ENCODE assay signal across 8 cellular contexts in genomic region chr20:61120595-61121515, GRCh38.
DNase-seq lines count a peak whose midpoint lies in the region; ATAC-seq, FAIRE-seq and TF ChIP-seq lines count a peak whose summit lies in the region.

No MANE protein-coding gene starts in this region.

- H2AFZ ChIP-seq in H1 (ENCODE audit: low read length), result no peak overlapping the region

- H3K9me3 Mint-ChIP-seq in type B pancreatic cell, result no peaks in the 10 kb centered on the region

- peaks cover 0 to 5% (median 0%) of the 10 kb centered on the region in 4 experiments; a peak in 1 of 7 replicates for H3K4me1 ChIP-seq in H1 (replicated peaks in 1 of 4; ENCODE audit: control insufficient read depth in 3 of 4, insufficient read depth in 4 of 4, low read length in 3 of 4)

- peak overlapping the region; percentile 57 for H3K4ac ChIP-seq in H1 (replicated peaks; ENCODE audit: insufficient read length, low read depth, low read length)

- H3K27ac ChIP-seq in H1 (ENCODE audit: low read depth, low read length), result no peak overlapping the region

- CTCF ChIA-PET in H1 (lab: Charles Lee; ENCODE audit: partially characterized antibody), result interaction anchor here (0.6 to 2.6 kb wide), 15 partner anchors 9 to 910 kb away, joined by 3 to 9 read pairs (median 4); no protein-coding TSS in a partner anchor

- no peaks in the 10 kb centered on the region for H3K79me2 ChIP-seq in H1 (ENCODE audit: control insufficient read depth in 1 of 2, insufficient read depth in 2 of 2, low read length in 2 of 2)

- H3K18ac ChIP-seq in H1 (ENCODE audit: extremely low read depth, low read length), result 0 out of 2 replicates have a peak overlapping the region, but pooled peaks have one; percentile 28

- H3K27me3 Mint-ChIP-seq in T-helper 17 cell (peaks cover 36% of the 10 kb centered on the region), type B pancreatic cell (peaks cover 19% of the 10 kb centered on the region)

- TF ChIP-seq POLR2A in H1 (IDR thresholded peaks at IDR 0.05; ENCODE audit: control extremely low read depth in 1 of 2, low read depth in 2 of 2, low read length in 2 of 2), result no peak

- H3K27ac Mint-ChIP-seq in T-helper 17 cell (no peak overlapping the region), type B pancreatic cell (peak overlapping the region; percentile 19)

- H3K79me1 ChIP-seq in H1 (ENCODE audit: low read depth, low read length), result no peaks in the 10 kb centered on the region

- no peaks in the 10 kb centered on the region for H4K20me1 ChIP-seq in H1 (replicated peaks in 1 of 2; ENCODE audit: control insufficient read depth in 1 of 2, insufficient read depth in 2 of 2, low read length in 2 of 2)

- TF ChIP-seq CTCF in H1 (IDR thresholded peaks at IDR 0.05; ENCODE audit: control extremely low read depth in 1 of 3, insufficient read depth in 1 of 3, low read depth in 1 of 3, low read length in 3 of 3) (peak; percentile 55 to 77 (median 73)), type B pancreatic cell (conservative IDR thresholded peaks at IDR 0.05) (peak; percentile 82)

- H3K27me3 ChIP-seq in H1 (replicated peaks in 1 of 4; ENCODE audit: control insufficient read depth in 3 of 4, extremely low read depth in 1 of 4, insufficient read depth in 3 of 4, low read length in 3 of 4), result peaks cover 0 to 8% (median 3%) of the 10 kb centered on the region in 4 experiments; a peak in 4 of 7 replicates

- H3K4me3 Mint-ChIP-seq in T-helper 17 cell (no peak overlapping the region), type B pancreatic cell (no peak overlapping the region)

- no peak overlapping the region for H2BK5ac ChIP-seq in H1 (ENCODE audit: low read depth, low read length)

- no peak for TF ChIP-seq EP300 in H1 (IDR thresholded peaks at IDR 0.05; ENCODE audit: borderline replicate concordance in 1 of 2, low read depth in 2 of 2, low read length in 2 of 2)

- no peak overlapping the region for H4K5ac ChIP-seq in H1 (ENCODE audit: insufficient read length, low read depth, low read length)

- H2BK20ac ChIP-seq in H1 (ENCODE audit: low read length), result no peak overlapping the region

- peak; percentile 74 to 83 for TF ChIP-seq RAD21 in H1 (IDR thresholded peaks at IDR 0.05 in 1 of 2, conservative IDR thresholded peaks at IDR 0.05 in 1 of 2; ENCODE audit: low read depth in 2 of 2, low read length in 2 of 2)

- POLR2A ChIA-PET in H1 (lab: Charles Lee; ENCODE audit: partially characterized antibody), result no interaction called here

- H3K36me3 Mint-ChIP-seq in T-helper 17 cell (ENCODE audit: low read depth) (no peaks in the 10 kb centered on the region), type B pancreatic cell (no peaks in the 10 kb centered on the region)

- peak; percentile 32 for FAIRE-seq in H1 (lab: Jason Lieb, UNC)

- H4K8ac ChIP-seq in H1 (ENCODE audit: extremely low read depth, insufficient read depth, low read length), result no peak overlapping the region

- H2BK12ac ChIP-seq in H1 (ENCODE audit: low read depth, low read length), result peak overlapping the region; percentile 76; the same call in 1 of the 2 replicates

- H3K9me3 ChIP-seq in T-helper 17 cell (ENCODE audit: control insufficient read depth, low read length, poor library complexity, severe bottlenecking) (no peaks in the 10 kb centered on the region), H1 (ENCODE audit: insufficient read depth in 2 of 2, low read depth in 1 of 2, low read length in 1 of 2) (no peaks in the 10 kb centered on the region)

- H3K36me3 ChIP-seq in H1 (ENCODE audit: control insufficient read depth in 2 of 4, insufficient read depth in 4 of 4, low read length in 3 of 4), result no peaks in the 10 kb centered on the region

- no peak overlapping the region for H3K56ac ChIP-seq in H1 (replicated peaks; ENCODE audit: insufficient read length, low read depth, low read length)

- H3K4me1 Mint-ChIP-seq in T-helper 17 cell (peaks cover 9% of the 10 kb centered on the region), type B pancreatic cell (ENCODE audit: unreplicated experiment) (peaks cover 12% of the 10 kb centered on the region)

- no peak overlapping the region for H3K4me2 ChIP-seq in H1 (ENCODE audit: insufficient read depth in 1 of 2, low read depth in 2 of 2, low read length in 2 of 2)

- no peak overlapping the region for H2AK5ac ChIP-seq in H1 (ENCODE audit: low read depth, low read length)

- no peak overlapping the region for H3K9ac ChIP-seq in H1 (replicated peaks in 1 of 4; ENCODE audit: extremely low read depth in 1 of 4, low read depth in 3 of 4, low read length in 3 of 4)

- DNase-seq in ELR (ENCODE audit: low read depth) (peak; percentile 90), NCI-H1105 treated with DMSO at 0.1 percent for 48 hours (lab: John Stamatoyannopoulos, UW) (peak; percentile 72), T-helper 17 cell (no peak), H1 (ENCODE audit: low read depth in 1 of 2, low spot score in 2 of 2) (peak; percentile 25 to 64), myocyte (ENCODE audit: low read depth) (peak; percentile 66), type B pancreatic cell (ENCODE audit: extremely low spot score, unreplicated experiment) (no peak), cortex of kidney (lab: John Stamatoyannopoulos, UW) (no peak), NCI-H1048 (lab: John Stamatoyannopoulos, UW) (no peak)

- ATAC-seq in T-helper 17 cell, result peak; percentile 28

- no peak overlapping the region for H2BK120ac ChIP-seq in H1 (replicated peaks; ENCODE audit: low read depth, low read length)

- no peak overlapping the region for H3K4me3 ChIP-seq in H1 (ENCODE audit: extremely low read depth in 1 of 4, insufficient read depth in 2 of 4, low read depth in 3 of 4, low read length in 4 of 4)

- WGBS in H1 (ENCODE audit: extremely low coverage in 1 of 2, insufficient coverage in 1 of 2, insufficient read length in 1 of 2, insufficient replicate concordance in 2 of 2, low coverage in 1 of 2, low lambda C conversion rate in 2 of 2, missing lambda C conversion rate in 1 of 2), 2 experiments, result 60% methylated on average over 17 of the region's 17 CpGs; no CpG with 5 or more reads in 1 of the 2 experiments

- no peak overlapping the region for H3K23ac ChIP-seq in H1 (ENCODE audit: insufficient read length)

- H3K14ac ChIP-seq in H1 (ENCODE audit: insufficient read length), result no peak overlapping the region

- H2BK15ac ChIP-seq in H1 (ENCODE audit: low read length), result no peak overlapping the region

- H3K23me2 ChIP-seq in H1 (ENCODE audit: low read depth, low read length), result no peaks in the 10 kb centered on the region

- no peak overlapping the region for H4K91ac ChIP-seq in H1 (replicated peaks; ENCODE audit: insufficient read length, low read length)

TF ChIP-seq in H1, 55 proteins besides CTCF, POLR2A, EP300 and RAD21:
- TF ChIP-seq CHD2 (IDR thresholded peaks at IDR 0.05; ENCODE audit: low read length) (0 out of 2 replicates have a peak, but pooled peaks have one; percentile 21), RBBP5 (IDR thresholded peaks at IDR 0.05; ENCODE audit: borderline replicate concordance, low read depth, low read length) (no peak), CEBPB (IDR thresholded peaks at IDR 0.05; ENCODE audit: low read depth, low read length) (peak; percentile 57; the same call in 1 of the 2 replicates)

Comparison
In these comparisons a context has a peak if more than half of its experiments do, and no peak if none do; other contexts are left out.
1. DNase-seq: peak in ELR (single experiment), NCI-H1105 treated with DMSO at 0.1 percent for 48 hours (single experiment), H1 (2 of 2) and myocyte (single experiment); none in T-helper 17 cell (0 of 3), type B pancreatic cell (single experiment), cortex of kidney (single experiment) and NCI-H1048 (single experiment).